23 cellular contexts compared by ENCODE assay signal in the genomic region with DNA sequence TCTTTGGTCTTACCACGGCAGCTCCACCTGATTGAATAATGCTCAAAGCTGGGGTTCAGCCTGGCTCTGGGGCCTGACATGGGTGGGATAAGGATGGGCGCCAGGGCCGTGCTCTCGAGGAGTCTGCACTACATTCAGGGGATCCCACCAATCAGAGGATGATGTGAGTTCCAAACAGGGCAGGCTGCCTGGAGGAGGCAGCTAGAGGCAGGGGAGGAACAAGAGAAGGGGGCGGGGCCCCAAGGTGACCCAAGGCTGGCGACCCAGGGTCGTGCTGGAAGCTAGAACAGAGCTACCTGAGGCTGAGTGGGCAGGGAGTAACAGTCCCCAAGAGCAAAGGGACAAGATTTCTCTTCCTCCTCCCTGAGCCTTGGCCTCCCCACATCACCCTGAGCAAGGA. TPM values are rescaled to one million over a fixed set of nuclear protein-coding genes. Genes with fewer than 3 reads are reported as not detected.
A peak's percentile ranks its signal among the peaks of the same experiment; 100 is the strongest.
DNase-seq lines count a peak whose midpoint lies in the region; ATAC-seq and TF ChIP-seq lines count a peak whose summit lies in the region.
"Had no signal": no experiment of that assay in that cellular context is flagged by ENCODE, and none has a peak within 500 bp of the region (broad histone marks: within the 10 kb centered on the region; RNA-seq: fewer than 3 reads in every experiment).

No MANE protein-coding gene starts in this region.

- no peaks in the 10 kb centered on the region for H4K20me1 ChIP-seq in GM23338 (replicated peaks; ENCODE audit: insufficient read depth)

- H3K79me1 ChIP-seq in trophoblast cell (ENCODE audit: low read length), result no peaks in the 10 kb centered on the region

- H3K4ac ChIP-seq in trophoblast cell (ENCODE audit: low read depth, low read length), result no peak overlapping the region

- H3K14ac ChIP-seq in trophoblast cell (ENCODE audit: low read length), result no peak overlapping the region

- ATAC-seq in GM23338 (peak; percentile 84), WTC11 (peak; percentile 92), GM21515 (IDR thresholded peaks at IDR 0.05; ENCODE audit: unreplicated experiment) (no peak), GM18873 (IDR thresholded peaks at IDR 0.05; ENCODE audit: low FRiP score, unreplicated experiment) (no peak)
- ATAC-seq: PC-3, SK-N-SH treated with all-trans-retinoic acid at 6 μM for 48 hours had no signal

- no peaks in the 10 kb centered on the region for H3K4me1 ChIP-seq in GM23338 (ENCODE audit: insufficient read depth)
- peaks cover 2 to 7% of the 10 kb centered on the region in 2 experiments for H3K4me1 ChIP-seq in trophoblast cell (ENCODE audit: control insufficient read depth in 1 of 2, insufficient read depth in 2 of 2, low read length in 2 of 2)

- no peaks in the 10 kb centered on the region for H3K9me3 Mint-ChIP-seq in GM23338
- no peaks in the 10 kb centered on the region for H3K9me3 Mint-ChIP-seq in WTC11
- H3K9me3 Mint-ChIP-seq: CD14-positive monocyte had no signal

- no peaks in the 10 kb centered on the region for H3F3A ChIP-seq in GM23338 (replicated peaks; ENCODE audit: low read depth)

- POLR2A ChIA-PET in WTC11 (lab: Charles Lee), result no interaction called here

- no peak overlapping the region for H2BK12ac ChIP-seq in trophoblast cell (ENCODE audit: low read length)

- H3K27me3 Mint-ChIP-seq in GM23338 (ENCODE audit: insufficient read depth, low read depth, poor library complexity) (peaks cover 9% of the 10 kb centered on the region), WTC11 (ENCODE audit: low read depth) (peaks cover 4% of the 10 kb centered on the region; the same call in 1 of the 2 replicates)

- TF ChIP-seq CTCF in GM23338 (conservative IDR thresholded peaks at IDR 0.05; ENCODE audit: low read depth in 2 of 2), result no peak
- no peak for TF ChIP-seq CTCF in WTC11 (IDR thresholded peaks at IDR 0.05)

- DNase-seq in GM23338 (ENCODE audit: low spot score) (peak; percentile 55), WTC11 (ENCODE audit: low spot score) (peak; percentile 42), islet precursor cell (peak; percentile 32), trophoblast cell (no peak)
- DNase-seq in stimulated activated CD4-positive, alpha-beta T cell treated with anti-CD3 and anti-CD28 coated beads, Interleukin-4, amount 100 ng/mL, for 24 hours, result no peak
- DNase-seq: DMS 273 treated with DMSO at 0.1 percent for 48 hours, DND-41, GOT3, IMR-90, Karpas-422, MG63, NCI-H1048, NCI-H1436, NCI-H1930, NCI-H226, NCI-H524, PC-3, RPMI8226, SIG-M5 had no signal

- no peak overlapping the region for H3K9ac ChIP-seq in trophoblast cell (ENCODE audit: low read length)

- peak overlapping the region; percentile 32 for H4K91ac ChIP-seq in trophoblast cell (ENCODE audit: low read depth, low read length)

- H3K36me3 Mint-ChIP-seq in GM23338 (ENCODE audit: low read depth) (no peaks in the 10 kb centered on the region), WTC11 (no peaks in the 10 kb centered on the region)
- H3K36me3 Mint-ChIP-seq: CD14-positive monocyte had no signal

- CTCF ChIA-PET in WTC11 (lab: Charles Lee), result interaction anchor here (0.9 to 1.1 kb wide), 2 partner anchors 11 to 14 kb away, joined by 3 read pairs; no protein-coding TSS in a partner anchor

- peak overlapping the region; percentile 49 for H2AK5ac ChIP-seq in trophoblast cell (ENCODE audit: low read length)

- H3K4me3 Mint-ChIP-seq in GM23338, result no peak overlapping the region
- no peak overlapping the region for H3K4me3 Mint-ChIP-seq in WTC11
- H3K4me3 Mint-ChIP-seq: CD14-positive monocyte had no signal

- no peaks in the 10 kb centered on the region for H3K9me3 ChIP-seq in trophoblast cell (ENCODE audit: insufficient read depth, low read depth, low read length)
- H3K9me3 ChIP-seq: MG63 had no signal

- no CpG with 5 or more reads among the region's 7 CpGs for WGBS in trophoblast cell (ENCODE audit: extremely low coverage, insufficient coverage, insufficient read length)

- H3K4me2 ChIP-seq in GM23338 (no peak overlapping the region), trophoblast cell (ENCODE audit: low read length) (no peak overlapping the region)

- H3K27ac ChIP-seq in GM23338 (ENCODE audit: low read depth) (no peak overlapping the region), trophoblast cell (ENCODE audit: low read depth, low read length) (no peak overlapping the region)

- H3K36me3 ChIP-seq in GM23338 (ENCODE audit: insufficient read depth) (no peaks in the 10 kb centered on the region), trophoblast cell (ENCODE audit: control insufficient read depth in 1 of 2, insufficient read depth in 2 of 2, low read length in 2 of 2) (no peaks in the 10 kb centered on the region)

- H3K4me1 Mint-ChIP-seq in GM23338, result peaks cover 19% of the 10 kb centered on the region
- H3K4me1 Mint-ChIP-seq in WTC11, result peaks cover 6% of the 10 kb centered on the region; the same call in 1 of the 2 replicates
- H3K4me1 Mint-ChIP-seq: CD14-positive monocyte had no signal

- H3K23ac ChIP-seq in trophoblast cell (ENCODE audit: low read length), result no peak overlapping the region

- peak overlapping the region; percentile 49 for H4K12ac ChIP-seq in trophoblast cell (ENCODE audit: low read depth, low read length)

- H2AFZ ChIP-seq in GM23338 (no peak overlapping the region), trophoblast cell (ENCODE audit: insufficient read depth, low read length, poor library complexity) (no peak overlapping the region)

- no peak overlapping the region for H2BK5ac ChIP-seq in trophoblast cell (ENCODE audit: low read depth, low read length, poor library complexity)

- H3K27me3 ChIP-seq in GM23338 (ENCODE audit: insufficient read depth), result no peaks in the 10 kb centered on the region
- H3K27me3 ChIP-seq in trophoblast cell (ENCODE audit: insufficient read depth, low read length), result no peaks in the 10 kb centered on the region
- H3K27me3 ChIP-seq: MG63 had no signal

- H3K79me2 ChIP-seq in GM23338 (replicated peaks; ENCODE audit: insufficient read depth) (no peaks in the 10 kb centered on the region), trophoblast cell (ENCODE audit: control insufficient read depth, insufficient read depth, low read length, poor library complexity) (peaks cover 2% of the 10 kb centered on the region)

- H2BK120ac ChIP-seq in trophoblast cell (ENCODE audit: insufficient read depth, low read length, poor library complexity), result no peak overlapping the region

- H3K9me2 ChIP-seq in GM23338 (ENCODE audit: insufficient read depth), result no peaks in the 10 kb centered on the region

- H3K18ac ChIP-seq in trophoblast cell (ENCODE audit: low read length), result no peak overlapping the region

- H3K4me3 ChIP-seq in GM23338 (no peak overlapping the region), trophoblast cell (ENCODE audit: low read depth, low read length) (no peak overlapping the region)
- H3K4me3 ChIP-seq: MG63 had no signal

- no peak overlapping the region for H4K8ac ChIP-seq in trophoblast cell (ENCODE audit: low read depth, low read length)

- H3K27ac Mint-ChIP-seq in GM23338 (no peak overlapping the region), WTC11 (no peak overlapping the region)

TF ChIP-seq in GM23338, 12 proteins besides CTCF, POLR2A, EP300 and RAD21 (continues in another document):
- TF ChIP-seq CREB1 (CRISPR knock-in tag; IDR thresholded peaks at IDR 0.05; ENCODE audit: low read depth) (no peak), EZH2 (IDR thresholded peaks at IDR 0.05; ENCODE audit: low read depth, unreplicated experiment) (no peak)

TF ChIP-seq in WTC11, 78 proteins besides CTCF, POLR2A, EP300 and RAD21:
- no peak for TF ChIP-seq CBFB (CRISPR knock-in tag; IDR thresholded peaks at IDR 0.05; ENCODE audit: low read depth)
- TF ChIP-seq, protein P1, sequence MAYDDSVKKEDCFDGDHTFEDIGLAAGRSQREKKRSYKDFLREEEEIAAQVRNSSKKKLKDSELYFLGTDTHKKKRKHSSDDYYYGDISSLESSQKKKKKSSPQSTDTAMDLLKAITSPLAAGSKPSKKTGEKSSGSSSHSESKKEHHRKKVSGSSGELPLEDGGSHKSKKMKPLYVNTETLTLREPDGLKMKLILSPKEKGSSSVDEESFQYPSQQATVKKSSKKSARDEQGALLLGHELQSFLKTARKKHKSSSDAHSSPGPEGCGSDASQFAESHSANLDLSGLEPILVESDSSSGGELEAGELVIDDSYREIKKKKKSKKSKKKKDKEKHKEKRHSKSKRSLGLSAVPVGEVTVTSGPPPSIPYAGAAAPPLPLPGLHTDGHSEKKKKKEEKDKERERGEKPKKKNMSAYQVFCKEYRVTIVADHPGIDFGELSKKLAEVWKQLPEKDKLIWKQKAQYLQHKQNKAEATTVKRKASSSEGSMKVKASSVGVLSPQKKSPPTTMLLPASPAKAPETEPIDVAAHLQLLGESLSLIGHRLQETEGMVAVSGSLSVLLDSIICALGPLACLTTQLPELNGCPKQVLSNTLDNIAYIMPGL (CRISPR knock-in tag; IDR thresholded peaks at IDR 0.05), result no peak
- no peak for TF ChIP-seq JAZF1 (CRISPR knock-in tag; IDR thresholded peaks at IDR 0.05)

RNA-seq across cellular contexts. Expression of a gene that starts 56.1 kb away (rescaled TPM):
- total RNA-seq in GM23338 (2014; rRNA removed; shearing (Covaris generic)), result 6.7 and 7.8 TPM in 2 replicates
- polyA plus RNA-seq in GM23338 (2016; fragmentation: Nextera tagmentation; extraction: Ambion mirVana), result 1.7 and 2.4 TPM in 2 replicates
- 2.9 to 3.8 TPM (median 3.8 TPM) in 3 replicates for total RNA-seq in WTC11 (2021)
- polyA plus RNA-seq in trophoblast cell (2013), result 9.3 and 10.2 TPM in 2 replicates
- total RNA-seq: IMR-90 had no signal
- polyA plus RNA-seq: IMR-90 had no signal

Comparison
In these comparisons a context has a peak if more than half of its experiments do, and no peak if none do; other contexts are left out.
1. ATAC-seq: peak in GM23338 (single experiment) and WTC11 (single experiment); none in GM21515 (single experiment) and GM18873 (single experiment).
2. DNase-seq: peak in GM23338 (single experiment), WTC11 (single experiment) and islet precursor cell (single experiment); none in trophoblast cell (0 of 2) and stimulated activated CD4-positive, alpha-beta T cell treated with anti-CD3 and anti-CD28 coated beads, Interleukin-4, amount 100 ng/mL, for 24 hours (single experiment).